In genomic region chr4:76283900-76284299, GRCh38 we compare ENCODE assay signal across 31 cellular contexts.
"Had no signal": no experiment of that assay in that cellular context is flagged by ENCODE, and none has a peak within 500 bp of the region (broad histone marks: within the 10 kb centered on the region; RNA-seq: fewer than 3 reads in every experiment).

No MANE protein-coding gene starts in this region.

- H3K4me3 ChIP-seq: body of pancreas, esophagus squamous epithelium, gastrocnemius medialis, neural progenitor cell, stomach, thyroid gland, upper lobe of right lung had no signal

- H3K9ac ChIP-seq: neural progenitor cell, parathyroid adenoma had no signal

- ATAC-seq: activated CD4-positive, CD25-positive, alpha-beta regulatory T cell treated with anti-CD3 and anti-CD28 coated beads, Interleukin-2, amount 50 U/mL, for 24 hours; body of pancreas; gastrocnemius medialis; left cardiac atrium; naive thymus-derived CD8-positive, alpha-beta T cell; right cardiac atrium; stimulated activated naive B cell treated with anti-CD40 and anti-IgM and Interleukin-4, amounts not matched to agents 10 μg/mL and 1 μg/mL and 100 μg/mL, for 72 hours; T-cell; upper lobe of right lung had no signal

- DNase-seq: activated CD4-positive, alpha-beta T cell treated with anti-CD3 and anti-CD28 coated beads for 48 hours; activated CD4-positive, alpha-beta T cell treated with anti-CD3 and anti-CD28 coated beads, Interleukin-2, amount 50 U/mL, for 48 hours; activated CD8-positive, alpha-beta memory T cell treated with anti-CD3 and anti-CD28 coated beads for 24 hours; activated effector memory CD4-positive, alpha-beta T cell treated with Interleukin-2 at 50 U/mL for 16 hours; activated naive CD4-positive, alpha-beta T cell treated with Interleukin-2 at 50 U/mL for 16 hours; anterior cingulate cortex; body of pancreas; dermis blood vessel endothelial cell; effector CD4-positive, alpha-beta T cell; esophagus squamous epithelium; gastrocnemius medialis; glutamatergic neuron; islet precursor cell; left cardiac atrium; midbrain; naive thymus-derived CD8-positive, alpha-beta T cell; occipital lobe; right cardiac atrium; stimulated activated CD4-positive, alpha-beta T cell treated with anti-CD3 and anti-CD28 coated beads, Interleukin-15, amount 100 ng/mL, for 24 hours; stimulated activated CD4-positive, alpha-beta T cell treated with anti-CD3 and anti-CD28 coated beads, Interleukin-2, amount 100 ng/mL, for 24 hours; stimulated activated naive B cell treated with anti-CD40 and anti-IgM and Interleukin-4, amounts not matched to agents 10 μg/mL and 1 μg/mL and 100 μg/mL, for 72 hours; stomach; T-cell; thyroid gland; upper lobe of right lung; WERI-Rb-1 had no signal

- H2AFZ ChIP-seq: neural progenitor cell, parathyroid adenoma had no signal

- H3K27ac Mint-ChIP-seq: activated naive CD8-positive, alpha-beta T cell; naive thymus-derived CD8-positive, alpha-beta T cell; neural progenitor cell; stimulated activated naive B cell treated with anti-CD40 and anti-IgM and Interleukin-4, amounts not matched to agents 10 μg/mL and 1 μg/mL and 100 μg/mL, for 72 hours; T-cell had no signal

- H3K4me3 Mint-ChIP-seq: activated naive CD8-positive, alpha-beta T cell; naive thymus-derived CD8-positive, alpha-beta T cell; neural progenitor cell; stimulated activated naive B cell treated with anti-CD40 and anti-IgM and Interleukin-4, amounts not matched to agents 10 μg/mL and 1 μg/mL and 100 μg/mL, for 72 hours; T-cell had no signal

- H3K4me1 Mint-ChIP-seq: stimulated activated naive B cell treated with anti-CD40 and anti-IgM and Interleukin-4, amounts not matched to agents 10 μg/mL and 1 μg/mL and 100 μg/mL, for 72 hours; T-cell had no signal

- H3K27me3 ChIP-seq: body of pancreas, esophagus squamous epithelium, gastrocnemius medialis, neural progenitor cell, stomach, thyroid gland, upper lobe of right lung had no signal

- H3K36me3 Mint-ChIP-seq: activated naive CD8-positive, alpha-beta T cell; neural progenitor cell; stimulated activated naive B cell treated with anti-CD40 and anti-IgM and Interleukin-4, amounts not matched to agents 10 μg/mL and 1 μg/mL and 100 μg/mL, for 72 hours had no signal

- H3K27ac ChIP-seq: body of pancreas, epithelial cell of prostate, esophagus squamous epithelium, gastrocnemius medialis, neural progenitor cell, parathyroid adenoma, stomach, thyroid gland, upper lobe of right lung, WERI-Rb-1 had no signal

- H3K4me2 ChIP-seq: neural progenitor cell had no signal

- H3K79me2 ChIP-seq: parathyroid adenoma had no signal

- H3K9me3 ChIP-seq: body of pancreas, gastrocnemius medialis, thyroid gland, upper lobe of right lung had no signal

- H3K4me1 ChIP-seq: esophagus squamous epithelium, neural progenitor cell, parathyroid adenoma, thyroid gland, upper lobe of right lung had no signal

- H3K36me3 ChIP-seq: esophagus squamous epithelium, gastrocnemius medialis, neural progenitor cell, stomach, thyroid gland, upper lobe of right lung, WERI-Rb-1 had no signal
